In the genomic region with DNA sequence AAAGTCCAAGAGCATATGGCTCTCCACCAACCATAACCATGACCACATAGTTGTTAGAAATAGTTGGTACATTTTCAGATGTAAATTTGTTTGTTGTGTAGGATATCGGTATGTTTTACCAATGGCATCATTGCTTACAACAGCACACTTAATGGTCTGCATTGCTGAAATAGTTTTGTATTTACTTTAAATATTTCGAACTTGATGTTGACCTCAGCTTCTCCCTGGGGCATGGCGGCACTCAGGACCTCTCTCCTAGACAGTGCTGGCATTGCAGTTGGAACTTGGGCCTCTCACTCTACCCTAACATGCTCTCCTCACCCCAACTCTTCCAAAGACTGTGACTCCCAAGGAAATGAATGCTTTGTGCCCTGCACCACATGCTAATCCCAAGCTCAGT, we compare ENCODE assay signal across 23 cellular contexts. TPM values are rescaled to one million over a fixed set of nuclear protein-coding genes. Genes with fewer than 3 reads are reported as not detected.
DNase-seq lines count a peak whose midpoint lies in the region; ATAC-seq and TF ChIP-seq lines count a peak whose summit lies in the region.
"Had no signal": no experiment of that assay in that cellular context is flagged by ENCODE, and none has a peak within 500 bp of the region (broad histone marks: within the 10 kb centered on the region; RNA-seq: fewer than 3 reads in every experiment).

No MANE protein-coding gene starts in this region.

- in situ Hi-C loops in GM13976 (cut with MboI; ENCODE audit: low sequenced_read_pairs, unreplicated experiment): no loop called here

- TF ChIP-seq POLR2A in esophagus muscularis mucosa (IDR thresholded peaks at IDR 0.05; ENCODE audit: low read depth) (no peak), thyroid gland (IDR thresholded peaks at IDR 0.05) (no peak)

- H3K4me1 ChIP-seq in esophagus muscularis mucosa (no peaks in the 10 kb centered on the region), mesenchymal stem cell (ENCODE audit: control insufficient read depth, insufficient read depth, low read depth, low read length) (peaks cover 6% of the 10 kb centered on the region), thyroid gland (no peaks in the 10 kb centered on the region)
- H3K4me1 ChIP-seq: BE2C had no signal

- H3K27me3 ChIP-seq in esophagus muscularis mucosa: no peaks in the 10 kb centered on the region
- no peaks in the 10 kb centered on the region for H3K27me3 ChIP-seq in mesenchymal stem cell (ENCODE audit: control insufficient read depth in 1 of 2, insufficient read depth in 1 of 2, low read length in 2 of 2)
- no peaks in the 10 kb centered on the region for H3K27me3 ChIP-seq in thyroid gland
- H3K27me3 ChIP-seq: BE2C; BLaER1 treated with 17β-estradiol and CSF1 and Interleukin-3, amounts not matched to agents 10 nM and 100 nM had no signal

- TF ChIP-seq CTCF in AG10803 (conservative IDR thresholded peaks at IDR 0.05; ENCODE audit: low read length) (no peak), GM13976 (IDR thresholded peaks at IDR 0.05; ENCODE audit: borderline replicate concordance, control extremely low read depth, extremely low read depth, insufficient read depth, missing control alignments) (no peak), esophagus muscularis mucosa (IDR thresholded peaks at IDR 0.05) (no peak), thyroid gland (IDR thresholded peaks at IDR 0.05) (no peak)

- H3K9ac ChIP-seq in mesenchymal stem cell (ENCODE audit: low read length): no peak overlapping the region
- H3K9ac ChIP-seq: BLaER1 treated with 17β-estradiol and CSF1 and Interleukin-3, amounts not matched to agents 10 nM and 100 nM had no signal

- H3K27me3 Mint-ChIP-seq in activated T-helper 17 cell treated with anti-CD3 and anti-CD28 coated beads, Interleukin-2, amount 50 U/mL, for 72 hours: no peaks in the 10 kb centered on the region
- H3K27me3 Mint-ChIP-seq: CD4-positive, alpha-beta T cell; CD8-positive, alpha-beta memory T cell had no signal

- DNase-seq in AG10803 (ENCODE audit: low read depth): peak; percentile 15
- peak; percentile 2 for DNase-seq in GM13976 (ENCODE audit: low spot score)
- peak; percentile 31 for DNase-seq in esophagus muscularis mucosa (ENCODE audit: extremely low spot score)
- DNase-seq in mesenchymal stem cell: peak; percentile 11
- no peak for DNase-seq in stimulated activated CD4-positive, alpha-beta T cell treated with anti-CD3 and anti-CD28 coated beads, Interleukin-4, amount 100 ng/mL, for 1 hour
- DNase-seq in DMS 273 (lab: John Stamatoyannopoulos, UW; ENCODE audit: unreplicated experiment): no peak
- DNase-seq in thyroid gland: no peak
- DNase-seq: AML-193; BE2C; Calu3; CD4-positive, alpha-beta T cell; CD8-positive, alpha-beta memory T cell; DMS153; DND-41; GF-D8; GOT3; HCEC 1CT had no signal

- H3K36me3 Mint-ChIP-seq in activated T-helper 17 cell treated with anti-CD3 and anti-CD28 coated beads, Interleukin-2, amount 50 U/mL, for 72 hours (ENCODE audit: low read depth): no peaks in the 10 kb centered on the region

- no peak overlapping the region for H2BK12ac ChIP-seq in mesenchymal stem cell (ENCODE audit: low read length in 2 of 2)

- no peak overlapping the region for H3K4me3 Mint-ChIP-seq in activated T-helper 17 cell treated with anti-CD3 and anti-CD28 coated beads, Interleukin-2, amount 50 U/mL, for 72 hours
- H3K4me3 Mint-ChIP-seq: CD14-positive monocyte; CD4-positive, alpha-beta T cell; CD8-positive, alpha-beta memory T cell had no signal

- H2BK15ac ChIP-seq in mesenchymal stem cell (ENCODE audit: low read depth, poor library complexity, severe bottlenecking): no peak overlapping the region

- H3K4me1 Mint-ChIP-seq in activated T-helper 17 cell treated with anti-CD3 and anti-CD28 coated beads, Interleukin-2, amount 50 U/mL, for 72 hours: peaks cover 14% of the 10 kb centered on the region

- H3K9me3 Mint-ChIP-seq in activated T-helper 17 cell treated with anti-CD3 and anti-CD28 coated beads, Interleukin-2, amount 50 U/mL, for 72 hours: no peaks in the 10 kb centered on the region
- H3K9me3 Mint-ChIP-seq: CD14-positive monocyte; CD4-positive, alpha-beta T cell; CD8-positive, alpha-beta memory T cell had no signal

- no peak overlapping the region for H3K14ac ChIP-seq in mesenchymal stem cell (ENCODE audit: low read length in 2 of 2)

- H2AFZ ChIP-seq in mesenchymal stem cell (ENCODE audit: low read depth, low read length): no peak overlapping the region

- no peak overlapping the region for H4K91ac ChIP-seq in mesenchymal stem cell (ENCODE audit: low read length)

- no peak overlapping the region for H2BK5ac ChIP-seq in mesenchymal stem cell (ENCODE audit: low read depth, low read length, poor library complexity, severe bottlenecking)

- no peak for TF ChIP-seq EP300 in esophagus muscularis mucosa (IDR thresholded peaks at IDR 0.05)

- no peak overlapping the region for H3K4me2 ChIP-seq in mesenchymal stem cell (ENCODE audit: low read length, poor library complexity, severe bottlenecking)
- H3K4me2 ChIP-seq: BLaER1 treated with 17β-estradiol and CSF1 and Interleukin-3, amounts not matched to agents 10 nM and 100 nM had no signal

- no peak for ATAC-seq in activated T-helper 17 cell treated with anti-CD3 and anti-CD28 coated beads, Interleukin-2, amount 50 U/mL, for 72 hours (replicated peaks)

- no peak overlapping the region for H3K27ac Mint-ChIP-seq in activated T-helper 17 cell treated with anti-CD3 and anti-CD28 coated beads, Interleukin-2, amount 50 U/mL, for 72 hours
- H3K27ac Mint-ChIP-seq: CD14-positive monocyte; CD4-positive, alpha-beta T cell; CD8-positive, alpha-beta memory T cell had no signal

- no peak overlapping the region for H3K4ac ChIP-seq in mesenchymal stem cell (ENCODE audit: low read depth in 1 of 2, low read length in 2 of 2)

- H3K79me1 ChIP-seq in mesenchymal stem cell (replicated peaks; ENCODE audit: low read length, poor library complexity, severe bottlenecking): no peaks in the 10 kb centered on the region

- H3K23ac ChIP-seq in mesenchymal stem cell (ENCODE audit: low read length in 2 of 2): no peak overlapping the region

- no peak overlapping the region for H4K8ac ChIP-seq in mesenchymal stem cell (ENCODE audit: low read length)

- intact Hi-C loops in esophagus muscularis mucosa (cut with DNase I): no loop called here
- intact Hi-C loops in thyroid gland (cut with DNase I): no loop called here

- no peak overlapping the region for H2BK120ac ChIP-seq in mesenchymal stem cell (ENCODE audit: low read depth, low read length)

- H3K27ac ChIP-seq in esophagus muscularis mucosa (replicated peaks in 1 of 4): no peak overlapping the region
- no peak overlapping the region for H3K27ac ChIP-seq in mesenchymal stem cell (ENCODE audit: low read length, poor library complexity, severe bottlenecking)
- H3K27ac ChIP-seq in thyroid gland: no peak overlapping the region
- H3K27ac ChIP-seq: 22Rv1; BLaER1 treated with 17β-estradiol and CSF1 and Interleukin-3, amounts not matched to agents 10 nM and 100 nM had no signal

- no peaks in the 10 kb centered on the region for H3K9me3 ChIP-seq in esophagus muscularis mucosa
- no peaks in the 10 kb centered on the region for H3K9me3 ChIP-seq in mesenchymal stem cell (ENCODE audit: control insufficient read depth, low read length)
- H3K9me3 ChIP-seq in thyroid gland: no peaks in the 10 kb centered on the region
- H3K9me3 ChIP-seq: BE2C had no signal

- H3K36me3 ChIP-seq in esophagus muscularis mucosa: peaks cover 0 to 18% (median 10%) of the 10 kb centered on the region in 4 donors
- H3K36me3 ChIP-seq in mesenchymal stem cell (ENCODE audit: control insufficient read depth in 1 of 2, insufficient read depth in 2 of 2, low read depth in 1 of 2, low read length in 2 of 2): peaks cover 10 to 31% of the 10 kb centered on the region in 2 experiments
- no peaks in the 10 kb centered on the region for H3K36me3 ChIP-seq in thyroid gland
- H3K36me3 ChIP-seq: BE2C had no signal

- H3K4me3 ChIP-seq in AG10803 (ENCODE audit: low read length): no peak overlapping the region
- H3K4me3 ChIP-seq in esophagus muscularis mucosa: no peak overlapping the region
- H3K4me3 ChIP-seq in mesenchymal stem cell (ENCODE audit: insufficient read depth in 1 of 2, low read depth in 1 of 2, low read length in 2 of 2): no peak overlapping the region
- H3K4me3 ChIP-seq in thyroid gland (replicated peaks in 1 of 3): no peak overlapping the region
- H3K4me3 ChIP-seq: BLaER1 treated with 17β-estradiol and CSF1 and Interleukin-3, amounts not matched to agents 10 nM and 100 nM had no signal

- WGBS in esophagus muscularis mucosa: 92% methylated on average over 3 of the region's 3 CpGs
- 55% methylated on average over 2 of the region's 3 CpGs for WGBS in mesenchymal stem cell
- 91% methylated on average over 3 of the region's 3 CpGs for WGBS in thyroid gland, 2 donors

- no peak overlapping the region for H3K18ac ChIP-seq in mesenchymal stem cell (ENCODE audit: low read depth in 1 of 2, low read length in 2 of 2)

- H2AK5ac ChIP-seq in mesenchymal stem cell (ENCODE audit: low read length, severe bottlenecking): no peak overlapping the region

RNA-seq across cellular contexts. Expression of a gene that starts 5.0 kb away (rescaled TPM):
- total RNA-seq in esophagus muscularis mucosa (under 1 TPM in 2 of 4 donors, not detected in 2; 0.17 to 0.29 TPM), thyroid gland (under 1 TPM in 2 of 4 donors, not detected in 2; 0.54 to 0.56 TPM)
- polyA plus RNA-seq in mesenchymal stem cell (2013, experiment 1 of 2): 0.06 TPM
- polyA plus RNA-seq in mesenchymal stem cell (2013, experiment 2 of 2): 0.05 TPM
- 1 to 10 TPM in 1 of 2 donors, under 1 TPM in 1; 0.99 to 1.5 TPM for total RNA-seq in activated T-helper 17 cell treated with anti-CD3 and anti-CD28 coated beads, Interleukin-2, amount 50 U/mL, for 72 hours
- total RNA-seq: G401 had no signal
- polyA plus RNA-seq: CD14-positive monocyte had no signal

RNA-seq across cellular contexts. Expression of a gene that starts 11.5 kb away (rescaled TPM):
- under 1 TPM in 1 of 4 donors, not detected in 3; 0.23 TPM for total RNA-seq in esophagus muscularis mucosa
- not detected for polyA plus RNA-seq in mesenchymal stem cell (2013, experiment 1 of 2)
- 0.03 TPM for polyA plus RNA-seq in mesenchymal stem cell (2013, experiment 2 of 2)
- under 1 TPM; 0.11 to 0.15 TPM for total RNA-seq in activated T-helper 17 cell treated with anti-CD3 and anti-CD28 coated beads, Interleukin-2, amount 50 U/mL, for 72 hours
- total RNA-seq in thyroid gland: not detected
- total RNA-seq: CD8-positive, alpha-beta memory T cell; G401 had no signal
- polyA plus RNA-seq: AG04450; CD14-positive monocyte; CD8-positive, alpha-beta memory T cell had no signal

Comparison
In these comparisons a context has a peak if more than half of its experiments do, and no peak if none do; other contexts are left out.
1. DNase-seq: peak in AG10803 (single experiment), GM13976 (single experiment), esophagus muscularis mucosa (single experiment) and mesenchymal stem cell (single experiment); none in stimulated activated CD4-positive, alpha-beta T cell treated with anti-CD3 and anti-CD28 coated beads, Interleukin-4, amount 100 ng/mL, for 1 hour (single experiment), DMS 273 (single experiment) and thyroid gland (0 of 2).